In the genomic region with DNA sequence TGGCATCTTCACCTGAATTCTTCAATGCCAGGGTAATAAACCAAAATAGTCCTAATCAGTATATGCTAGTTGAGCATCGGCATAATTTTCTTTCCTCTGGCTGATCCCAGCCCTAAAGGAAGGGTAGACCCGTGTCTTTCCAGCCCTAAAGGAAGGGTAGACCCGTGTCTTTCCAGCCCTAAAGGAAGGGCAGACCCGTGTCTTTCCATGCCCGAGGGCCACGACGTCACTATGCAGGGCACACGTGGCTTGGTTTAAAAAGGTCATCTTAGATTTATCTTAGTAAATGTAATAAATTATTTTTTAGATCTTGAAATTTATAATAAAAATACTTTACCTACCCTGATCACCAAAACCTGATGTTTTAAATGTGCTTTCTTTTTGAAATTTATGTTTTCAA, we compare ENCODE assay signal across 1 cellular context.
TF ChIP-seq lines count a peak whose summit lies in the region.

No MANE protein-coding gene starts in this region.

TF ChIP-seq in K562, 482 proteins besides CTCF, POLR2A, EP300 and RAD21 (continued from another document):
- no peak for TF ChIP-seq CUX1 (CRISPR knock-in tag; IDR thresholded peaks at IDR 0.05)
- TF ChIP-seq BCLAF1 (IDR thresholded peaks at IDR 0.05; ENCODE audit: borderline replicate concordance in 1 of 2, control insufficient read depth in 1 of 2, low read depth in 2 of 2, low read length in 1 of 2) = no peak
- no peak for TF ChIP-seq ZNF717 (CRISPR knock-in tag; IDR thresholded peaks at IDR 0.05)
- no peak for TF ChIP-seq CC2D1A (IDR thresholded peaks at IDR 0.05)
- no peak for TF ChIP-seq ZNF707 (CRISPR knock-in tag; conservative IDR thresholded peaks at IDR 0.05)
- TF ChIP-seq BRD4 (IDR thresholded peaks at IDR 0.05) = no peak
- TF ChIP-seq, protein P1, sequence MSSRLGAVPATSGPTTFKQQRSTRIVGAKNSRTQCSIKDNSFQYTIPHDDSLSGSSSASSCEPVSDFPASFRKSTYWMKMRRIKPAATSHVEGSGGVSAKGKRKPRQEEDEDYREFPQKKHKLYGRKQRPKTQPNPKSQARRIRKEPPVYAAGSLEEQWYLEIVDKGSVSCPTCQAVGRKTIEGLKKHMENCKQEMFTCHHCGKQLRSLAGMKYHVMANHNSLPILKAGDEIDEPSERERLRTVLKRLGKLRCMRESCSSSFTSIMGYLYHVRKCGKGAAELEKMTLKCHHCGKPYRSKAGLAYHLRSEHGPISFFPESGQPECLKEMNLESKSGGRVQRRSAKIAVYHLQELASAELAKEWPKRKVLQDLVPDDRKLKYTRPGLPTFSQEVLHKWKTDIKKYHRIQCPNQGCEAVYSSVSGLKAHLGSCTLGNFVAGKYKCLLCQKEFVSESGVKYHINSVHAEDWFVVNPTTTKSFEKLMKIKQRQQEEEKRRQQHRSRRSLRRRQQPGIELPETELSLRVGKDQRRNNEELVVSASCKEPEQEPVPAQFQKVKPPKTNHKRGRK (tag; IDR thresholded peaks at IDR 0.05) = no peak
- TF ChIP-seq FUS (optimal IDR thresholded peaks at IDR 0.05; ENCODE audit: low read depth, low read length) = no peak
- TF ChIP-seq WHSC1 (IDR thresholded peaks at IDR 0.05; ENCODE audit: low read length) = no peak
- no peak for TF ChIP-seq NCOA4 (IDR thresholded peaks at IDR 0.05; ENCODE audit: partially characterized antibody)
- no peak for TF ChIP-seq ZNF23 (CRISPR knock-in tag; IDR thresholded peaks at IDR 0.05)
- TF ChIP-seq ZNF76 (CRISPR knock-in tag; IDR thresholded peaks at IDR 0.05; ENCODE audit: borderline replicate concordance) = no peak
